Comparison of ENCODE assay signal across 3 cellular contexts in the genomic region with DNA sequence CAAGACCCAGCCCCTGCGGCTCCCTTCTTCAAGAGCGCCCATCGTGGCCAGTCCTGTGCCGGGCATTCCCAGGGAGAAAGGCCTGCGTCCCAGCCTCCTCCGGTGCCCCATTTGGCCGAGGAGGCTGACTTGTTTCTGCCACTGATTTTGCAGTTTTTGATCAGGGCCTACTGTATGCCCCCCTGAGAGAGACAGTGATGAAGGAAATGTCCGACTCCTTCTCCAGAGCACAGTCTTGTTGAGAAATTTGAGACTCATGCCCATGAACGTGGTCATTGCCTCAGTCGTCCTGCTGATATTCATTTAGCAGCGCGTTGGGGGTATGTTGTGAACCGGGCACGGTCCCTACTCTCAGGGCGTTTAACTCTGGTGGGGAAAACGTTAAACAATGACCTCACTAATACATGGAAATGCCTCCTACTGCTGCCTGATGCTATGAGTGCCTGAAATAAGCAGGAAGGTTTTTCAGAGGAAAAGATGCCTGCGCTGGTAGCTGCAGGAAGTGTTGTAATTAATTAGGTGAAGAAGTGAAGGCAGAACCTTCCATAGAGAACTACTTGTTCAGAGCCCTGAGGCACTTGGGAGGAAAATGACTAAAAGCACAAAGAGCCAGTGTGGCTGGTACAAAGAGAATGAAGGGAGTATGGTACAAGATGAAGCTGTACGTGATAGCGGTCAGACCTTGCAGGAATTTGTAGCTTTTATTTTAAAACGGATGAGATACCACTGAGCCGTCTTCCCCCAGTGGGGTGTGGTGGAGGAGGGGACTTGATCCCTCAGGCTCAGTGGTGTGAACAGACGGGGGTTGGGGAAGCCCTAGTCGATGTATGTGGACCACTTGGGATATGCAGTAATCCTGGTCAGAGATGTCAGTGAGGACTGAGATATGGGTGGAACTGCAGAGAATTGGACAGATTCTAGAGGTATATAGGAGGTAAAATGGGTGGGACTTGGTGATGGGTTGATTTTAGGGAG.
A peak's percentile ranks its signal among the peaks of the same experiment; 100 is the strongest.
TF ChIP-seq lines count a peak whose summit lies in the region.

No MANE protein-coding gene starts in this region.

TF ChIP-seq in IMR-90, 13 proteins besides CTCF, POLR2A, EP300 and RAD21:
- TF ChIP-seq MAFK (IDR thresholded peaks at IDR 0.05; ENCODE audit: low read depth, low read length): no peak

TF ChIP-seq in HepG2, 621 proteins besides CTCF, POLR2A, EP300 and RAD21 (continues in another document):
- TF ChIP-seq ZNF549 (CRISPR knock-in tag; IDR thresholded peaks at IDR 0.05): no peak
- TF ChIP-seq ZNF768 (CRISPR knock-in tag; IDR thresholded peaks at IDR 0.05): no peak
- no peak for TF ChIP-seq GPBP1L1 (CRISPR knock-in tag; IDR thresholded peaks at IDR 0.05)
- TF ChIP-seq TBP (CRISPR knock-in tag; IDR thresholded peaks at IDR 0.05): no peak
- no peak for TF ChIP-seq ZNF567 (CRISPR knock-in tag; IDR thresholded peaks at IDR 0.05; ENCODE audit: borderline replicate concordance)
- no peak for TF ChIP-seq RBM22 (optimal IDR thresholded peaks at IDR 0.05; ENCODE audit: low read length)
- TF ChIP-seq, protein P1, sequence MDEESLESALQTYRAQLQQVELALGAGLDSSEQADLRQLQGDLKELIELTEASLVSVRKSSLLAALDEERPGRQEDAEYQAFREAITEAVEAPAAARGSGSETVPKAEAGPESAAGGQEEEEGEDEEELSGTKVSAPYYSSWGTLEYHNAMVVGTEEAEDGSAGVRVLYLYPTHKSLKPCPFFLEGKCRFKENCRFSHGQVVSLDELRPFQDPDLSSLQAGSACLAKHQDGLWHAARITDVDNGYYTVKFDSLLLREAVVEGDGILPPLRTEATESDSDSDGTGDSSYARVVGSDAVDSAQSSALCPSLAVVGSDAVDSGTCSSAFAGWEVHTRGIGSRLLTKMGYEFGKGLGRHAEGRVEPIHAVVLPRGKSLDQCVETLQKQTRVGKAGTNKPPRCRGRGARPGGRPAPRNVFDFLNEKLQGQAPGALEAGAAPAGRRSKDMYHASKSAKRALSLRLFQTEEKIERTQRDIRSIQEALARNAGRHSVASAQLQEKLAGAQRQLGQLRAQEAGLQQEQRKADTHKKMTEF (CRISPR knock-in tag; IDR thresholded peaks at IDR 0.05): no peak
- 0 out of 2 replicates have a peak, but pooled peaks have one; percentile 5 for TF ChIP-seq ZNF12 (CRISPR knock-in tag; IDR thresholded peaks at IDR 0.05)
- no peak for TF ChIP-seq WIZ (CRISPR knock-in tag; IDR thresholded peaks at IDR 0.05)
- no peak for TF ChIP-seq ZNF816 (CRISPR knock-in tag; IDR thresholded peaks at IDR 0.05; ENCODE audit: borderline replicate concordance)
- TF ChIP-seq ZSCAN29 (CRISPR knock-in tag; conservative IDR thresholded peaks at IDR 0.05): peak; percentile 51; the same call in 1 of the 2 replicates
- TF ChIP-seq ZNF709 (CRISPR knock-in tag; IDR thresholded peaks at IDR 0.05): 0 out of 2 replicates have a peak, but pooled peaks have one; percentile 53
- TF ChIP-seq NONO (IDR thresholded peaks at IDR 0.05): no peak
- 0 out of 2 replicates have a peak, but pooled peaks have one; percentile 3 for TF ChIP-seq NONO (CRISPR knock-in tag; conservative IDR thresholded peaks at IDR 0.05)
- no peak for TF ChIP-seq HNRNPLL (IDR thresholded peaks at IDR 0.05; ENCODE audit: low read depth, low read length, poor library complexity, severe bottlenecking)
- TF ChIP-seq ZNF317 (CRISPR knock-in tag; IDR thresholded peaks at IDR 0.05): no peak
- no peak for TF ChIP-seq ZBTB25 (CRISPR knock-in tag; IDR thresholded peaks at IDR 0.05)
- TF ChIP-seq, protein P2, sequence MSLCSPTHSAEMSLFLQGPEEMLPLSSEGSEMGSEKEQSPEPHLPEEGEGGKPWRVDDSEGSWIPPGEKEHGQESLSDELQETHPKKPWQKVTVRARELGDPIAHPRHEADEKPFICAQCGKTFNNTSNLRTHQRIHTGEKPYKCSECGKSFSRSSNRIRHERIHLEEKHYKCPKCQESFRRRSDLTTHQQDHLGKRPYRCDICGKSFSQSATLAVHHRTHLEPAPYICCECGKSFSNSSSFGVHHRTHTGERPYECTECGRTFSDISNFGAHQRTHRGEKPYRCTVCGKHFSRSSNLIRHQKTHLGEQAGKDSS (CRISPR knock-in tag; IDR thresholded peaks at IDR 0.05; ENCODE audit: borderline replicate concordance, low read depth): peak; percentile 63; the same call in 1 of the 2 replicates
- no peak for TF ChIP-seq FOXO4 (CRISPR knock-in tag; conservative IDR thresholded peaks at IDR 0.05)
- no peak for TF ChIP-seq ZNF883 (CRISPR knock-in tag; IDR thresholded peaks at IDR 0.05; ENCODE audit: not compliant biosample characterization)

TF ChIP-seq in GM12891, 5 proteins besides CTCF, POLR2A, EP300 and RAD21:
- TF ChIP-seq SPI1 (IDR thresholded peaks at IDR 0.05; ENCODE audit: low read depth, low read length) (no peak), POLR2AphosphoS5 (IDR thresholded peaks at IDR 0.05; ENCODE audit: low read depth, low read length) (no peak), TAF1 (IDR thresholded peaks at IDR 0.05; ENCODE audit: low read depth, low read length) (no peak), POU2F2 (IDR thresholded peaks at IDR 0.05; ENCODE audit: low read depth, low read length) (no peak)
TF ChIP-seq in GM12891: peak in this region for 0.
